ENCODE assay signal across 16 cellular contexts in the genomic region with DNA sequence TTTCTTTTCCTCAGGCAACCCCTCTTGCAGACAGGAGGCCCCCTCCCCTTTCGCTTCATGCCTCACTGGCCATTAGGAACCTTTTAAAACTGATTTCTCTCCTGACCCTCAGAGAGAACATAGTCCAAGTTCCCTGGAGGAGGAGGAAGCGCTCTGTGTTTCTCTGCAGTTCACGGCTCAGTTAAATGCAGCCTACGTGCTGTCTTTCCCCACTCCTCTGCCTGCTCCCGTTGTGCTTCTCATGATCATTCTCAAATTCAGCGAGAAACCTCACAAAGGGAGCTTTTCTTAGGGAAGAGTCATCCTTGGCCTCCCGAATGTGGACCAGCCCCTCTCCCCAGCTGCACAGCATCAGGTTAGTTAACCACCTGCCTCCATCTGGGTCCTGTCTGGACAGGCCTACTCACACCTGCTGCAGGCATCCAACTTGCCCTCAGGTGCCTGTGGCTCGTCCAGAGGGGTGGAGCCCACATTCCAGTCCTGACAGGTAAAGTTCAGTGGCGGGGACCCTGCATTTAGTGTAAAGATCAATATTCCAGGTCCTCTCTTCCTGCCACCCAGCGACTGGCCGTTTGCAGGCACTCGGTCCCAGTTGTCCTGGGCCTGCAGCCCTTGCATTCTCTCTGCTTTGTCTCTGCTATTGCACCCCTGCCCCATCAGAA. TPM values are rescaled to one million over a fixed set of nuclear protein-coding genes. Genes with fewer than 3 reads are reported as not detected.
DNase-seq lines count a peak whose midpoint lies in the region; FAIRE-seq and TF ChIP-seq lines count a peak whose summit lies in the region.
"Had no signal": no experiment of that assay in that cellular context is flagged by ENCODE, and none has a peak within 500 bp of the region (broad histone marks: within the 10 kb centered on the region; RNA-seq: fewer than 3 reads in every experiment).

No MANE protein-coding gene starts in this region.

- H3K4me3 ChIP-seq in HUES6 (ENCODE audit: low read depth, low read length) (no peak overlapping the region), fibroblast of lung (replicated peaks in 1 of 4; ENCODE audit: control extremely low read depth in 1 of 4, insufficient read depth in 1 of 4, low read depth in 3 of 4, low read length in 4 of 4) (no peak overlapping the region), sigmoid colon (no peak overlapping the region)
- H3K4me3 ChIP-seq: colonic mucosa, gastrocnemius medialis had no signal

- WGBS in sigmoid colon, 2 donors, result 83 to 87% methylated on average over 12 of the region's 12 CpGs

- H2AFZ ChIP-seq in fibroblast of lung (ENCODE audit: low read length), result no peak overlapping the region

- no peaks in the 10 kb centered on the region for H4K20me1 ChIP-seq in fibroblast of lung (ENCODE audit: control insufficient read depth, extremely low read depth, insufficient read depth, low read length)

- H3K79me2 ChIP-seq in fibroblast of lung (ENCODE audit: control insufficient read depth, insufficient read depth, low read length), result no peaks in the 10 kb centered on the region

- H3K4me2 ChIP-seq in fibroblast of lung (ENCODE audit: extremely low read depth, insufficient read depth, low read length), result peak overlapping the region; percentile 85

- intact Hi-C loops in sigmoid colon (cut with DNase I), result no loop called here

- FAIRE-seq in GM19239 (lab: Jason Lieb, UNC), result no peak

- TF ChIP-seq EP300 in sigmoid colon (IDR thresholded peaks at IDR 0.05), result no peak

- TF ChIP-seq CTCF in fibroblast of lung (conservative IDR thresholded peaks at IDR 0.05 in 1 of 2, IDR thresholded peaks at IDR 0.05 in 1 of 2; ENCODE audit: low read depth in 1 of 2, low read length in 2 of 2) (no peak), sigmoid colon (IDR thresholded peaks at IDR 0.05) (no peak)

- H3K36me3 ChIP-seq in HUES6 (ENCODE audit: control insufficient read depth, insufficient read depth, low read length) (no peaks in the 10 kb centered on the region), fibroblast of lung (ENCODE audit: control insufficient read depth, insufficient read depth, low read length) (no peaks in the 10 kb centered on the region), sigmoid colon (no peaks in the 10 kb centered on the region)
- H3K36me3 ChIP-seq: colonic mucosa, gastrocnemius medialis had no signal

- 0 out of 2 replicates have a peak, but pooled peaks cover under 1% of the 10 kb centered on the region for H3K9me3 ChIP-seq in HUES6 (ENCODE audit: control insufficient read depth, insufficient read depth, low read depth, low read length)
- H3K9me3 ChIP-seq in fibroblast of lung (ENCODE audit: control insufficient read depth, insufficient read depth, low read depth, low read length), result no peaks in the 10 kb centered on the region
- H3K9me3 ChIP-seq in sigmoid colon, result no peaks in the 10 kb centered on the region
- H3K9me3 ChIP-seq: colonic mucosa, gastrocnemius medialis had no signal

- H3K9ac ChIP-seq in HUES6 (ENCODE audit: low read length) (peak overlapping the region; percentile 27), fibroblast of lung (ENCODE audit: insufficient read depth, low read length) (no peak overlapping the region)

- TF ChIP-seq POLR2A in sigmoid colon (IDR thresholded peaks at IDR 0.05), result no peak

- H3K27ac ChIP-seq in HUES6 (ENCODE audit: low read depth, low read length) (no peak overlapping the region), fibroblast of lung (ENCODE audit: insufficient read depth, low read length) (no peak overlapping the region), sigmoid colon (peak overlapping the region; percentile 49 to 85 (median 69))
- H3K27ac ChIP-seq: colonic mucosa, gastrocnemius medialis had no signal

- no peaks in the 10 kb centered on the region for H3K27me3 ChIP-seq in HUES6 (ENCODE audit: control insufficient read depth, insufficient read depth, low read length)
- H3K27me3 ChIP-seq in fibroblast of lung (ENCODE audit: control insufficient read depth, insufficient read depth, low read length), result no peaks in the 10 kb centered on the region
- no peaks in the 10 kb centered on the region for H3K27me3 ChIP-seq in sigmoid colon
- H3K27me3 ChIP-seq: colonic mucosa, gastrocnemius medialis had no signal

- DNase-seq in NCI-H69 (lab: John Stamatoyannopoulos, UW) (peak; percentile 78), fibroblast of lung (ENCODE audit: low read depth in 2 of 2) (no peak), sigmoid colon (no peak), NCI-H1930 (lab: John Stamatoyannopoulos, UW) (no peak), GDM1 (lab: John Stamatoyannopoulos, UW) (no peak), GM19239 (ENCODE audit: insufficient read length, low spot score) (no peak)
- DNase-seq: activated CD4-positive, alpha-beta T cell treated with anti-CD3 and anti-CD28 coated beads for 48 hours; colonic mucosa; gastrocnemius medialis; NCI-H1092; stimulated activated CD4-positive, alpha-beta T cell treated with anti-CD3 and anti-CD28 coated beads, Interleukin-4, amount 100 ng/mL, for 1 hour; stimulated activated naive CD8-positive, alpha-beta T cell treated with anti-CD3 and anti-CD28 coated beads, Interleukin-15, Interleukin-2, amounts not matched to agents 100 U/mL and 50 U/mL, for 24 hours had no signal

- H3K4me1 ChIP-seq in HUES6 (ENCODE audit: control insufficient read depth, insufficient read depth, low read length) (peaks cover 47% of the 10 kb centered on the region), fibroblast of lung (ENCODE audit: control insufficient read depth, extremely low read depth, insufficient read depth, low read length) (peaks cover 16% of the 10 kb centered on the region), sigmoid colon (peaks cover 0 to 57% (median 46%) of the 10 kb centered on the region in 4 donors)
- H3K4me1 ChIP-seq: colonic mucosa had no signal

RNA-seq across cellular contexts. Expression of a gene that starts 14.8 kb away (rescaled TPM):
- 109 and 198 TPM in 2 replicates for total RNA-seq in fibroblast of lung
- polyA plus RNA-seq in fibroblast of lung, result 178 and 216 TPM in 2 replicates
- polyA plus RNA-seq in fibroblast of lung (2012), result 143 and 170 TPM in 2 replicates
- 24.3 and 53.8 TPM in 2 replicates for polyA minus RNA-seq in fibroblast of lung (ENCODE audit: low replicate concordance)
- 100 to 1,000 TPM; 119 to 162 (median 127) TPM for total RNA-seq in sigmoid colon
- 10 to 100 TPM; 22.7 to 43.8 (median 36.0) TPM for polyA plus RNA-seq in sigmoid colon

RNA-seq across cellular contexts. Expression of a gene that starts 21.7 kb away (rescaled TPM):
- total RNA-seq in fibroblast of lung (not detected in 2 replicates), sigmoid colon (1 to 10 TPM in 1 of 4 donors, not detected in 3; 1.1 TPM)
- polyA plus RNA-seq in fibroblast of lung (not detected in 2 replicates), sigmoid colon (not detected)
- polyA plus RNA-seq in fibroblast of lung (2012), result not detected in 2 replicates
- not detected in 2 replicates for polyA minus RNA-seq in fibroblast of lung (ENCODE audit: low replicate concordance)
- total RNA-seq: colonic mucosa, gastrocnemius medialis, HT1080, lower leg skin, progenitor cell of endocrine pancreas had no signal

Comparison
In these comparisons a context has a peak if more than half of its experiments do, and no peak if none do; other contexts are left out.
1. H3K27ac ChIP-seq: peak in sigmoid colon (4 of 4); none in HUES6 (single experiment) and fibroblast of lung (single experiment).